Comparison of ENCODE assay signal across 18 cellular contexts in genomic region chr2:165173215-165173614, GRCh38. TPM values are rescaled to one million over a fixed set of nuclear protein-coding genes. Genes with fewer than 3 reads are reported as not detected.
DNase-seq lines count a peak whose midpoint lies in the region; ATAC-seq and TF ChIP-seq lines count a peak whose summit lies in the region.
"Had no signal": no experiment of that assay in that cellular context is flagged by ENCODE, and none has a peak within 500 bp of the region (broad histone marks: within the 10 kb centered on the region; RNA-seq: fewer than 3 reads in every experiment).

No MANE protein-coding gene starts in this region.

- H3K27ac ChIP-seq in OCI-LY7 (ENCODE audit: low read depth, low read length, poor library complexity, severe bottlenecking) (no peak overlapping the region), body of pancreas (no peak overlapping the region), spleen (no peak overlapping the region), substantia nigra (ENCODE audit: low read depth, low read length, poor library complexity, severe bottlenecking) (no peak overlapping the region)
- H3K27ac ChIP-seq: GM23248, thoracic aorta had no signal

- H3K4me3 ChIP-seq in OCI-LY7 (ENCODE audit: low read depth, low read length, poor library complexity, severe bottlenecking) (no peak overlapping the region), body of pancreas (no peak overlapping the region), spleen (no peak overlapping the region)
- H3K4me3 ChIP-seq: GM23248, MG63, smooth muscle cell, thoracic aorta had no signal

- 47 to 73% methylated on average over 1 of the region's 1 CpG for WGBS in body of pancreas, 2 donors
- 3 to 79% (median 55%) methylated on average over 1 of the region's 1 CpG for WGBS in spleen, 5 donors

- H4K20me1 ChIP-seq in OCI-LY7 (ENCODE audit: insufficient read depth, low read length): no peaks in the 10 kb centered on the region

- DNase-seq in OCI-LY7 (ENCODE audit: low spot score): peak; percentile 20
- no peak for DNase-seq in body of pancreas
- no peak for DNase-seq in spleen
- DNase-seq in substantia nigra (lab: John Stamatoyannopoulos, UW): no peak
- no peak for DNase-seq in cerebellar cortex (ENCODE audit: low spot score)
- DNase-seq: activated CD8-positive, alpha-beta T cell treated with anti-CD3 and anti-CD28 coated beads for 36 hours; activated T-cell treated with anti-CD3 and anti-CD28 coated beads, Interleukin-2, amount 50 U/mL, for 4 hours; GM23248; MG63; NCI-H69 had no signal

- ATAC-seq in GM18505 (IDR thresholded peaks at IDR 0.05; ENCODE audit: unreplicated experiment) (peak; percentile 75), GM21360 (IDR thresholded peaks at IDR 0.05; ENCODE audit: unreplicated experiment) (peak; percentile 83), HG02981 (IDR thresholded peaks at IDR 0.05; ENCODE audit: unreplicated experiment) (peak; percentile 65), body of pancreas (no peak)
- ATAC-seq: activated CD8-positive, alpha-beta T cell treated with anti-CD3 and anti-CD28 coated beads for 36 hours; activated T-cell treated with anti-CD3 and anti-CD28 coated beads, Interleukin-2, amount 50 U/mL, for 4 hours; HepG2; WTC11 had no signal

- BruUV-seq in OCI-LY7 (replicated peaks; lab: Mats Ljungman, UMichigan): no TSS peak

- CTCF ChIA-PET in OCI-LY7 (lab: Charles Lee; ENCODE audit: unreplicated experiment): no interaction called here

- H2AFZ ChIP-seq in OCI-LY7 (ENCODE audit: low read length): no peak overlapping the region
- H2AFZ ChIP-seq: GM23248 had no signal

- TF ChIP-seq POLR2A in GM18505 (IDR thresholded peaks at IDR 0.05; ENCODE audit: borderline replicate concordance, extremely low read depth, insufficient read depth, insufficient read length): no peak
- no peak for TF ChIP-seq POLR2A in body of pancreas (IDR thresholded peaks at IDR 0.05)
- TF ChIP-seq POLR2A in spleen (IDR thresholded peaks at IDR 0.05): no peak

- H3K9me3 ChIP-seq in OCI-LY7 (ENCODE audit: low read length): no peaks in the 10 kb centered on the region
- H3K9me3 ChIP-seq in body of pancreas: no peaks in the 10 kb centered on the region
- H3K9me3 ChIP-seq in spleen: no peaks in the 10 kb centered on the region
- H3K9me3 ChIP-seq: MG63, thoracic aorta had no signal

- no peak overlapping the region for H3K4me2 ChIP-seq in OCI-LY7 (ENCODE audit: low read length)
- H3K4me2 ChIP-seq: smooth muscle cell had no signal

- H3K79me2 ChIP-seq in OCI-LY7 (ENCODE audit: insufficient read depth, low read depth, low read length): no peaks in the 10 kb centered on the region

- no peak for TF ChIP-seq CTCF in OCI-LY7 (conservative IDR thresholded peaks at IDR 0.05; ENCODE audit: low read length)
- TF ChIP-seq CTCF in body of pancreas (IDR thresholded peaks at IDR 0.05): no peak
- no peak for TF ChIP-seq CTCF in spleen (IDR thresholded peaks at IDR 0.05 in 8 of 11, conservative IDR thresholded peaks at IDR 0.05 in 3 of 11)

- H3K36me3 ChIP-seq in OCI-LY7 (ENCODE audit: insufficient read depth, low read length): peaks cover 8% of the 10 kb centered on the region; the same call in 1 of the 2 replicates
- H3K36me3 ChIP-seq in body of pancreas (replicated peaks in 1 of 2; ENCODE audit: insufficient read depth in 1 of 2, low read depth in 2 of 2): no peaks in the 10 kb centered on the region
- no peaks in the 10 kb centered on the region for H3K36me3 ChIP-seq in spleen
- H3K36me3 ChIP-seq: thoracic aorta had no signal

- H3K27me3 ChIP-seq in body of pancreas (no peaks in the 10 kb centered on the region), spleen (replicated peaks in 1 of 7) (no peaks in the 10 kb centered on the region)
- H3K27me3 ChIP-seq: MG63 had no signal

- H3K9me2 ChIP-seq in OCI-LY7 (ENCODE audit: insufficient read depth, low read length): no peaks in the 10 kb centered on the region

- POLR2A ChIA-PET in OCI-LY7 (lab: Charles Lee): interaction anchor here (0.6 to 1.2 kb wide), 4 partner anchors 10 to 162 kb away, joined by 3 to 5 read pairs (median 3); no protein-coding TSS in a partner anchor

- peaks cover 6% of the 10 kb centered on the region for H3K4me1 ChIP-seq in OCI-LY7 (ENCODE audit: insufficient read depth, low read length, poor library complexity, severe bottlenecking)
- H3K4me1 ChIP-seq in body of pancreas: no peaks in the 10 kb centered on the region
- no peaks in the 10 kb centered on the region for H3K4me1 ChIP-seq in spleen

- intact Hi-C loops in OCI-LY7 (cut with micrococcal nuclease; ENCODE audit: unreplicated experiment) (no loop called here), body of pancreas (cut with DNase I) (no loop called here), spleen (cut with DNase I; ENCODE audit: low total_unique reads) (no loop called here)

RNA-seq across cellular contexts. Expression of gene SCN3A, which starts 30.6 kb away (rescaled TPM):
- total RNA-seq in OCI-LY7 (2014; rRNA removed; shearing (Covaris generic)): 7.1 and 7.3 TPM in 2 replicates
- 8.0 and 9.5 TPM in 2 replicates for total RNA-seq in OCI-LY7 (2022)
- total RNA-seq in body of pancreas: under 1 TPM; 0.33 to 0.52 TPM
- total RNA-seq in spleen: 10 to 100 TPM in 1 of 7 donors, 1 to 10 TPM in 6; 2.6 to 13.9 (median 5.2) TPM
- 1 to 10 TPM; 1.2 to 1.3 (median 1.3) TPM for polyA plus RNA-seq in spleen
- total RNA-seq: activated T-cell treated with anti-CD3 and anti-CD28 coated beads, Interleukin-2, amount 50 U/mL, for 4 hours; HepG2; smooth muscle cell; T-helper 1 cell treated with Interleukin-12 subunit alpha and Interleukin-12 subunit beta and Interleukin-4 antibody, amounts not matched to agents 30 ng/mL and 1 ng/mL, for 36 hours had no signal
- polyA plus RNA-seq: GM23248, HepG2, smooth muscle cell had no signal
